Comparison of ENCODE assay signal across 15 cellular contexts in genomic region chr22:22925146-22925794, GRCh38. TPM values are rescaled to one million over a fixed set of nuclear protein-coding genes. Genes with fewer than 3 reads are reported as not detected.
"Had no signal": no experiment of that assay in that cellular context is flagged by ENCODE, and none has a peak within 500 bp of the region (broad histone marks: within the 10 kb centered on the region; RNA-seq: fewer than 3 reads in every experiment).

No MANE protein-coding gene starts in this region.

- FAIRE-seq: islet of Langerhans had no signal

- H3K36me3 Mint-ChIP-seq: activated naive CD8-positive, alpha-beta T cell treated with anti-CD3 and anti-CD28 coated beads, Interleukin-2, amount 10 ng/mL, durations not matched to agents 7 days and 5 days had no signal

- H3K27ac ChIP-seq: breast epithelium, parathyroid adenoma, sigmoid colon had no signal

- H3K4me3 Mint-ChIP-seq: activated CD4-positive, alpha-beta T cell treated with anti-CD3 and anti-CD28 coated beads, Interleukin-2, amount 10 ng/mL, durations not matched to agents 7 days and 5 days; activated naive CD8-positive, alpha-beta T cell treated with anti-CD3 and anti-CD28 coated beads, Interleukin-2, amount 10 ng/mL, durations not matched to agents 7 days and 5 days had no signal

- DNase-seq: activated CD4-positive, alpha-beta T cell treated with anti-CD3 and anti-CD28 coated beads, Interleukin-2, amount 10 ng/mL, durations not matched to agents 7 days and 5 days; activated CD4-positive, CD25-positive, alpha-beta regulatory T cell; activated CD8-positive, alpha-beta memory T cell treated with anti-CD3 and anti-CD28 coated beads for 24 hours; activated gamma-delta T cell treated with Interleukin-2 at 50 U/mL for 16 hours; activated naive CD8-positive, alpha-beta T cell treated with anti-CD3 and anti-CD28 coated beads, Interleukin-2, amount 10 ng/mL, durations not matched to agents 7 days and 5 days; dermis blood vessel endothelial cell; sigmoid colon; spleen; T-helper 2 cell had no signal

- H3K9ac ChIP-seq: parathyroid adenoma had no signal

- H3K4me1 ChIP-seq: breast epithelium, parathyroid adenoma, sigmoid colon had no signal

- H3K36me3 ChIP-seq: breast epithelium, sigmoid colon, spleen had no signal

- H2AFZ ChIP-seq: parathyroid adenoma had no signal

- H3K9me3 Mint-ChIP-seq: activated CD4-positive, alpha-beta T cell treated with anti-CD3 and anti-CD28 coated beads, Interleukin-2, amount 10 ng/mL, durations not matched to agents 7 days and 5 days; activated naive CD8-positive, alpha-beta T cell treated with anti-CD3 and anti-CD28 coated beads, Interleukin-2, amount 10 ng/mL, durations not matched to agents 7 days and 5 days had no signal

- H3K79me2 ChIP-seq: parathyroid adenoma had no signal

- H3K27ac Mint-ChIP-seq: activated naive CD8-positive, alpha-beta T cell treated with anti-CD3 and anti-CD28 coated beads, Interleukin-2, amount 10 ng/mL, durations not matched to agents 7 days and 5 days had no signal

- H3K9me3 ChIP-seq: breast epithelium, sigmoid colon, spleen had no signal

- H3K4me3 ChIP-seq: breast epithelium, sigmoid colon, spleen had no signal

- H3K27me3 ChIP-seq: breast epithelium, sigmoid colon had no signal

RNA-seq across cellular contexts. Expression of gene IGLL5, which starts 37.7 kb away (rescaled TPM):
- total RNA-seq: activated CD4-positive, alpha-beta T cell treated with anti-CD3 and anti-CD28 coated beads, Interleukin-2, amount 10 ng/mL, durations not matched to agents 7 days and 5 days; activated naive CD8-positive, alpha-beta T cell treated with anti-CD3 and anti-CD28 coated beads, Interleukin-2, amount 10 ng/mL, durations not matched to agents 7 days and 5 days; cerebellum; dermis blood vessel endothelial cell; epithelial cell of proximal tubule; lung microvascular endothelial cell had no signal
